8 cellular contexts compared by ENCODE assay signal in the genomic region with DNA sequence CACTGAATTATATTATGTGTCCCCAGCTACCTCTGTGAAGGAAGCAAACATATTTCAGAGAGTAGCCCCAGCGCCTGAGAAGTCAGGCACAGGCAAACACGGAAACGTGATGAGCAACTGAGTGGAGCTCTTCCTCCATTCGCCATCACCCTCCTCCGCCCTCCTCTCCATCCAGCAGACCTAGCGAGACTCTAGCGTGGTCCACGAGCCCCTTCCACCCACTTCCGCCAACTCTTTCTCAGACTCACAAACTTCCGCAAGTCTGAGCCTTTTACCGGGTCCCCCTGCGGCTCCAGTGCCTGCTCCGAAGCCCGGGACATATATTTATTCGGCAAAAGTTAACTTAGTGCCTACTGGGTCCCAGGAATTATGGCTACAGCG. TPM values are rescaled to one million over a fixed set of nuclear protein-coding genes. Genes with fewer than 3 reads are reported as not detected.
DNase-seq lines count a peak whose midpoint lies in the region; ATAC-seq and TF ChIP-seq lines count a peak whose summit lies in the region.

No MANE protein-coding gene starts in this region.

- H3K4me3 ChIP-seq in AG09309 (ENCODE audit: control insufficient read depth, low read depth, low read length) (peak overlapping the region; percentile 69), Peyer's patch (peak overlapping the region; percentile 59 to 94 (median 80)), osteoblast (ENCODE audit: insufficient read depth, low read length) (peak overlapping the region; percentile 96), thymus (ENCODE audit: low read length) (peak overlapping the region; percentile 63)

- TF ChIP-seq CTCF in AG09309 (IDR thresholded peaks at IDR 0.05; ENCODE audit: control insufficient read depth, insufficient read depth, low read depth, low read length, missing control alignments) (no peak), Peyer's patch (IDR thresholded peaks at IDR 0.05) (no peak), foreskin keratinocyte (conservative IDR thresholded peaks at IDR 0.05) (no peak), osteoblast (IDR thresholded peaks at IDR 0.05; ENCODE audit: extremely low read depth, low read depth, low read length) (no peak)

- ATAC-seq in GM19035 (IDR thresholded peaks at IDR 0.05; ENCODE audit: unreplicated experiment), result peak; percentile 26
- peak; percentile 30 for ATAC-seq in foreskin keratinocyte

- H3K27me3 ChIP-seq in Peyer's patch, result no peaks in the 10 kb centered on the region
- no peaks in the 10 kb centered on the region for H3K27me3 ChIP-seq in foreskin keratinocyte
- no peaks in the 10 kb centered on the region for H3K27me3 ChIP-seq in osteoblast (ENCODE audit: insufficient read depth, low read length)
- H3K27me3 ChIP-seq in thymus (ENCODE audit: control insufficient read depth, insufficient read depth), result no peaks in the 10 kb centered on the region

- peaks cover 48% of the 10 kb centered on the region for H4K20me1 ChIP-seq in osteoblast (ENCODE audit: insufficient read depth, low read length)

- H3K27ac ChIP-seq in Peyer's patch (peak overlapping the region; percentile 88 to 91 (median 88)), foreskin keratinocyte (peak overlapping the region; percentile 90), osteoblast (ENCODE audit: low read depth, low read length) (peak overlapping the region; percentile 94), thymus (ENCODE audit: low read depth) (peak overlapping the region; percentile 89)

- H3K4me2 ChIP-seq in osteoblast (ENCODE audit: insufficient read depth, low read length), result peak overlapping the region; percentile 86

- no peak for DNase-seq in AG09309 (ENCODE audit: low read depth)
- DNase-seq in HK-2 (ENCODE audit: unreplicated experiment), result peak; percentile 71
- DNase-seq in Peyer's patch, result peak in 2 of 3 donors; percentile 53 to 77
- peak; percentile 46 for DNase-seq in activated T-helper 9 cell treated with anti-CD3 and anti-CD28 coated beads, Interleukin-2, amount 50 U/mL, for 16 hours (ENCODE audit: low read depth)
- peak in 1 of 2 donors; percentile 41 for DNase-seq in foreskin keratinocyte
- peak; percentile 92 for DNase-seq in osteoblast (ENCODE audit: insufficient read length, low spot score, missing footprints)

- H3K79me2 ChIP-seq in osteoblast (ENCODE audit: insufficient read depth, low read length), result peaks cover 53% of the 10 kb centered on the region

- H3K4me1 ChIP-seq in Peyer's patch, result peaks cover 0 to 21% (median 8%) of the 10 kb centered on the region in 4 donors
- H3K4me1 ChIP-seq in foreskin keratinocyte, result peaks cover 9% of the 10 kb centered on the region
- peaks cover 28% of the 10 kb centered on the region for H3K4me1 ChIP-seq in osteoblast (ENCODE audit: insufficient read depth, low read length)
- peaks cover 15% of the 10 kb centered on the region for H3K4me1 ChIP-seq in thymus (ENCODE audit: control insufficient read depth, insufficient read depth, low read length)

- H3K9me3 ChIP-seq in Peyer's patch, result no peaks in the 10 kb centered on the region
- H3K9me3 ChIP-seq in osteoblast (ENCODE audit: low read depth, low read length), result no peaks in the 10 kb centered on the region
- no peaks in the 10 kb centered on the region for H3K9me3 ChIP-seq in thymus (ENCODE audit: control insufficient read depth)

- TF ChIP-seq POLR2A in Peyer's patch (IDR thresholded peaks at IDR 0.05), result no peak

- WGBS in thymus, result under 1% methylated on average over 16 of the region's 16 CpGs

- peaks cover 0 to 27% (median 0%) of the 10 kb centered on the region in 3 donors for H3K36me3 ChIP-seq in Peyer's patch
- H3K36me3 ChIP-seq in osteoblast (ENCODE audit: insufficient read depth, low read length), result peaks cover 35% of the 10 kb centered on the region
- H3K36me3 ChIP-seq in thymus (ENCODE audit: control insufficient read depth, insufficient read depth), result peaks cover 15% of the 10 kb centered on the region

- peak overlapping the region; percentile 94 for H2AFZ ChIP-seq in osteoblast (ENCODE audit: low read length)

RNA-seq across cellular contexts. Expression of gene SNRPB, which starts 0.5 kb away (rescaled TPM):
- total RNA-seq in Peyer's patch (100 to 1,000 TPM in 3 of 4 donors, 10 to 100 TPM in 1; 74.6 to 129 (median 114) TPM), foreskin keratinocyte (357 and 393 TPM in 2 replicates), osteoblast (99.3 and 109 TPM in 2 replicates)
- polyA plus RNA-seq in foreskin keratinocyte (576 and 616 TPM in 2 replicates), thymus (149 TPM)

RNA-seq across cellular contexts. Expression of gene ZNF343, which starts 38.7 kb away (rescaled TPM):
- total RNA-seq in Peyer's patch (10 to 100 TPM in 1 of 4 donors, 1 to 10 TPM in 3; 6.3 to 13.3 (median 8.7) TPM), foreskin keratinocyte (10.4 and 10.7 TPM in 2 replicates), osteoblast (6.9 and 12.7 TPM in 2 replicates)
- polyA plus RNA-seq in foreskin keratinocyte (4.1 and 5.7 TPM in 2 replicates), thymus (5.4 TPM)
